8 cellular contexts compared by ENCODE assay signal in genomic region chr6:38997128-38997761, GRCh38. TPM values are rescaled to one million over a fixed set of nuclear protein-coding genes. Genes with fewer than 3 reads are reported as not detected.
DNase-seq lines count a peak whose midpoint lies in the region; ATAC-seq and TF ChIP-seq lines count a peak whose summit lies in the region.

No MANE protein-coding gene starts in this region.

- no peak overlapping the region for H3K4me3 Mint-ChIP-seq in activated B cell treated with CpG ODN at 0.5 μM for 24 hours

- no peak for TF ChIP-seq POLR2A in vagina (IDR thresholded peaks at IDR 0.05)

- peak; percentile 21 for DNase-seq in EL
- DNase-seq in LHCN-M2 (ENCODE audit: low read depth) = peak; percentile 8
- peak; percentile 18 for DNase-seq in activated B cell treated with CpG ODN at 0.5 μM for 24 hours
- peak; percentile 31 for DNase-seq in fibroblast of pulmonary artery (ENCODE audit: low read depth)
- DNase-seq in stimulated activated CD4-positive, alpha-beta T cell treated with anti-CD3 and anti-CD28 coated beads, Interleukin-12 subunit alpha, Interleukin-12 subunit beta, amount 100 ng/mL, for 48 hours (ENCODE audit: low read depth in 2 of 3, low spot score in 1 of 3) = peak; percentile 8 to 24 (median 16)
- DNase-seq in pons (ENCODE audit: low spot score) = no peak
- DNase-seq in vagina (ENCODE audit: extremely low spot score in 2 of 2) = no peak

- no peak overlapping the region for H3K27ac Mint-ChIP-seq in activated B cell treated with CpG ODN at 0.5 μM for 24 hours

- H3K4me1 ChIP-seq in vagina = no peaks in the 10 kb centered on the region

- intact Hi-C loops in activated B cell treated with CpG ODN at 0.5 μM for 24 hours (cut with micrococcal nuclease) (loop anchor here (1.0 kb wide), 1 partner anchor 306 kb away; no protein-coding TSS in a partner anchor), vagina (cut with DNase I) (no loop called here)

- H3K4me3 ChIP-seq in fibroblast of pulmonary artery (replicated peaks; ENCODE audit: low read depth, low read length) (no peak overlapping the region), vagina (no peak overlapping the region)

- H3K4me1 Mint-ChIP-seq in activated B cell treated with CpG ODN at 0.5 μM for 24 hours = no peaks in the 10 kb centered on the region

- H3K9me3 ChIP-seq in vagina = no peaks in the 10 kb centered on the region

- CTCF ChIA-PET in activated B cell treated with CpG ODN at 0.5 μM for 24 hours (lab: Charles Lee) = interaction anchor here (0.7 to 5.4 kb wide), 7 partner anchors 9 to 313 kb away, joined by 3 to 47 read pairs (median 3); no protein-coding TSS in a partner anchor

- ATAC-seq in activated B cell treated with CpG ODN at 0.5 μM for 24 hours (ENCODE audit: low read depth) (no peak), HG02571 (IDR thresholded peaks at IDR 0.05; ENCODE audit: unreplicated experiment) (no peak)

- POLR2A ChIA-PET in activated B cell treated with CpG ODN at 0.5 μM for 24 hours (lab: Charles Lee) = no interaction called here

- no peaks in the 10 kb centered on the region for H3K9me3 Mint-ChIP-seq in activated B cell treated with CpG ODN at 0.5 μM for 24 hours

- no peaks in the 10 kb centered on the region for H3K36me3 Mint-ChIP-seq in activated B cell treated with CpG ODN at 0.5 μM for 24 hours (ENCODE audit: low read depth)

- no peaks in the 10 kb centered on the region for H3K27me3 ChIP-seq in vagina

- H3K27ac ChIP-seq in vagina = no peak overlapping the region

- TF ChIP-seq CTCF in activated B cell treated with CpG ODN at 0.5 μM for 24 hours (IDR thresholded peaks at IDR 0.05) = no peak
- peak; percentile 58 for TF ChIP-seq CTCF in fibroblast of pulmonary artery (IDR thresholded peaks at IDR 0.05; ENCODE audit: low read length, missing control alignments)
- no peak for TF ChIP-seq CTCF in vagina (IDR thresholded peaks at IDR 0.05)

- peaks cover 12% of the 10 kb centered on the region for H3K27me3 Mint-ChIP-seq in activated B cell treated with CpG ODN at 0.5 μM for 24 hours

- H3K36me3 ChIP-seq in vagina = no peaks in the 10 kb centered on the region

RNA-seq across cellular contexts. Expression of gene GLP1R, which starts 51.3 kb away (rescaled TPM):
- total RNA-seq in LHCN-M2 (2014; rRNA removed) (not detected in 2 replicates), activated B cell treated with CpG ODN at 0.5 μM for 24 hours (not detected in 2 replicates), vagina (not detected)
- polyA plus RNA-seq in LHCN-M2 (2012) = not detected

Comparison
In these comparisons a context has a peak if more than half of its experiments do, and no peak if none do; other contexts are left out.
1. DNase-seq: peak in EL (single experiment), LHCN-M2 (single experiment), activated B cell treated with CpG ODN at 0.5 μM for 24 hours (single experiment), fibroblast of pulmonary artery (single experiment) and stimulated activated CD4-positive, alpha-beta T cell treated with anti-CD3 and anti-CD28 coated beads, Interleukin-12 subunit alpha, Interleukin-12 subunit beta, amount 100 ng/mL, for 48 hours (3 of 3); none in pons (single experiment) and vagina (0 of 2).